In genomic region chr2:96205238-96205637, GRCh38 we compare ENCODE assay signal across 9 cellular contexts. TPM values are rescaled to one million over a fixed set of nuclear protein-coding genes. Genes with fewer than 3 reads are reported as not detected.
DNase-seq lines count a peak whose midpoint lies in the region; TF ChIP-seq lines count a peak whose summit lies in the region.
"Had no signal": no experiment of that assay in that cellular context is flagged by ENCODE, and none has a peak within 500 bp of the region (broad histone marks: within the 10 kb centered on the region; RNA-seq: fewer than 3 reads in every experiment).

No MANE protein-coding gene starts in this region.

- peaks cover 51% of the 10 kb centered on the region for H4K20me1 ChIP-seq in SU-DHL-6 (ENCODE audit: low read depth, low read length)
- peaks cover 75% of the 10 kb centered on the region for H4K20me1 ChIP-seq in smooth muscle cell (ENCODE audit: low read depth)

- in situ Hi-C loops in KBM-7 (cut with MboI; ENCODE audit: low pct_unique_long_range_greater_than_20kb, low sequenced_read_pairs), result no loop called here

- H3K9me3 ChIP-seq in SU-DHL-6 (ENCODE audit: insufficient read depth, low read length) (no peaks in the 10 kb centered on the region), smooth muscle cell (replicated peaks; ENCODE audit: low read depth) (no peaks in the 10 kb centered on the region)

- H3K4me3 ChIP-seq in SU-DHL-6 (ENCODE audit: insufficient read depth, low read length, poor library complexity, severe bottlenecking) (peak overlapping the region; percentile 34), fibroblast of pulmonary artery (replicated peaks; ENCODE audit: low read depth, low read length) (peak overlapping the region; percentile 11), smooth muscle cell (peak overlapping the region; percentile 18)

- no peaks in the 10 kb centered on the region for H3K9me2 ChIP-seq in SU-DHL-6 (replicated peaks; ENCODE audit: insufficient read depth, low read length)

- 90% methylated on average over 4 of the region's 4 CpGs for WGBS in smooth muscle cell (ENCODE audit: low lambda C conversion rate)

- H3K27me3 ChIP-seq in SU-DHL-6 (ENCODE audit: low read length), result no peaks in the 10 kb centered on the region
- no peaks in the 10 kb centered on the region for H3K27me3 ChIP-seq in smooth muscle cell (ENCODE audit: low read depth)

- H3K9ac ChIP-seq in SU-DHL-6 (ENCODE audit: low read length) (peak overlapping the region; percentile 32), smooth muscle cell (ENCODE audit: low read depth) (no peak overlapping the region)

- H3K27ac ChIP-seq in SU-DHL-6 (ENCODE audit: low read depth, low read length), result peak overlapping the region; percentile 14; the same call in 1 of the 2 replicates
- H3K27ac ChIP-seq in smooth muscle cell (ENCODE audit: low read depth), result peak overlapping the region; percentile 28
- H3K27ac ChIP-seq: 22Rv1 had no signal

- TF ChIP-seq CTCF in SU-DHL-6 (IDR thresholded peaks at IDR 0.05; ENCODE audit: insufficient read depth, low read length, poor library complexity, severe bottlenecking) (no peak), fibroblast of pulmonary artery (IDR thresholded peaks at IDR 0.05; ENCODE audit: low read length, missing control alignments) (no peak), smooth muscle cell (IDR thresholded peaks at IDR 0.05; ENCODE audit: borderline replicate concordance, insufficient read depth, poor library complexity, severe bottlenecking) (no peak)

- no peak overlapping the region for H2AFZ ChIP-seq in SU-DHL-6 (ENCODE audit: low read depth, low read length, severe bottlenecking)
- no peak overlapping the region for H2AFZ ChIP-seq in smooth muscle cell (ENCODE audit: low read depth)

- H3F3A ChIP-seq in SU-DHL-6 (ENCODE audit: insufficient read depth) (peaks cover 22% of the 10 kb centered on the region), smooth muscle cell (ENCODE audit: low read depth) (no peaks in the 10 kb centered on the region)

- DNase-seq in NCI-H1092 treated with DMSO at 0.1 percent for 48 hours (lab: John Stamatoyannopoulos, UW) (peak; percentile 6), NCI-H1092 (lab: John Stamatoyannopoulos, UW) (no peak), fibroblast of pulmonary artery (ENCODE audit: low read depth) (peak; percentile 26), smooth muscle cell (lab: John Stamatoyannopoulos, UW; ENCODE audit: unreplicated experiment) (no peak), A172 (ENCODE audit: low spot score) (no peak), SW480 (ENCODE audit: low spot score) (no peak), KBM-7 (no peak)

- H3K4me2 ChIP-seq in SU-DHL-6 (ENCODE audit: low read depth, low read length, poor library complexity, severe bottlenecking), result peak overlapping the region; percentile 92
- peak overlapping the region; percentile 49 for H3K4me2 ChIP-seq in smooth muscle cell

- peaks cover 79% of the 10 kb centered on the region for H3K79me2 ChIP-seq in SU-DHL-6 (ENCODE audit: insufficient read depth, low read length)
- peaks cover 90% of the 10 kb centered on the region for H3K79me2 ChIP-seq in smooth muscle cell (ENCODE audit: low read depth)

- 0 out of 2 replicates have a peak, but pooled peaks cover 9% of the 10 kb centered on the region for H3K36me3 ChIP-seq in SU-DHL-6 (ENCODE audit: low read length)
- no peaks in the 10 kb centered on the region for H3K36me3 ChIP-seq in smooth muscle cell (ENCODE audit: low read depth)

- H3K4me1 ChIP-seq in smooth muscle cell (ENCODE audit: low read depth), result peaks cover 26% of the 10 kb centered on the region

RNA-seq across cellular contexts. Expression of gene STARD7, which starts 3.4 kb away (rescaled TPM):
- 62.3 and 65.8 TPM in 2 replicates for total RNA-seq in smooth muscle cell
- polyA plus RNA-seq in smooth muscle cell, result 51.0 and 64.4 TPM in 2 replicates
- 191 and 196 TPM in 2 replicates for total RNA-seq in A172 (2014; rRNA removed; shearing (Covaris generic))

RNA-seq across cellular contexts. Expression of gene DUSP2, which starts 60.0 kb away (rescaled TPM):
- 48.7 and 55.3 TPM in 2 replicates for total RNA-seq in smooth muscle cell
- 89.3 and 111 TPM in 2 replicates for polyA plus RNA-seq in smooth muscle cell
- 0.05 TPM in 1 of 2 replicates, not detected in the other for total RNA-seq in A172 (2014; rRNA removed; shearing (Covaris generic))

Comparison
In these comparisons a context has a peak if more than half of its experiments do, and no peak if none do; other contexts are left out.
1. DNase-seq: peak in NCI-H1092 treated with DMSO at 0.1 percent for 48 hours (single experiment) and fibroblast of pulmonary artery (single experiment); none in NCI-H1092 (single experiment), smooth muscle cell (single experiment), A172 (single experiment), SW480 (single experiment) and KBM-7 (single experiment).
2. RNA of gene DUSP2, which starts 60.0 kb away (total RNA-seq): 48.7 to 55.3 TPM in smooth muscle cell; 0.05 TPM in A172; every median in the first group is over 10 times any median in the second.
3. Peak in every context shown above with its lines, with median percentiles within 50 percentile points of each other: H3K4me3 ChIP-seq.